Comparison of ENCODE assay signal across 3 cellular contexts in genomic region chr6:6836609-6837406, GRCh38.
TF ChIP-seq lines count a peak whose summit lies in the region.

No MANE protein-coding gene starts in this region.

TF ChIP-seq in HCT116, 20 proteins besides CTCF, POLR2A, EP300 and RAD21:
- TF ChIP-seq ZBTB33 (IDR thresholded peaks at IDR 0.05; ENCODE audit: extremely low read depth, insufficient replicate concordance, low read length) (no peak), EGR1 (IDR thresholded peaks at IDR 0.05; ENCODE audit: low read depth) (no peak), EZH2phosphoT487 (IDR thresholded peaks at IDR 0.05; ENCODE audit: borderline replicate concordance) (no peak)

TF ChIP-seq in K562, 482 proteins besides CTCF, POLR2A, EP300 and RAD21:
- TF ChIP-seq HNRNPK (IDR thresholded peaks at IDR 0.05; ENCODE audit: low read depth, low read length, poor library complexity, severe bottlenecking) (peak; percentile 95), PCBP1 (IDR thresholded peaks at IDR 0.05; ENCODE audit: low read depth, low read length, poor library complexity, severe bottlenecking) (peak; percentile 74), E2F3 (CRISPR knock-in tag; IDR thresholded peaks at IDR 0.05) (no peak), PHF21A (IDR thresholded peaks at IDR 0.05; ENCODE audit: borderline replicate concordance, low read depth) (no peak), PCBP2 (IDR thresholded peaks at IDR 0.05; ENCODE audit: low read depth, low read length, poor library complexity, severe bottlenecking) (peak; percentile 98), OTX1 (CRISPR knock-in tag; IDR thresholded peaks at IDR 0.05) (no peak)

TF ChIP-seq in SK-N-SH treated with all-trans-retinoic acid at 6 μM for 48 hours, 23 proteins besides CTCF, POLR2A, EP300 and RAD21:
- TF ChIP-seq ARNTL (CRISPR knock-in tag; IDR thresholded peaks at IDR 0.05; ENCODE audit: borderline replicate concordance, low read depth) = no peak
- no peak for TF ChIP-seq CSDC2 (CRISPR knock-in tag; IDR thresholded peaks at IDR 0.05)
- TF ChIP-seq RARB (CRISPR knock-in tag; IDR thresholded peaks at IDR 0.05) = no peak
- TF ChIP-seq PPARA (CRISPR knock-in tag; IDR thresholded peaks at IDR 0.05; ENCODE audit: borderline replicate concordance) = no peak
- TF ChIP-seq GLIS3 (CRISPR knock-in tag; IDR thresholded peaks at IDR 0.05) = no peak
- TF ChIP-seq SNAI2 (CRISPR knock-in tag; IDR thresholded peaks at IDR 0.05) = no peak
- TF ChIP-seq ZFP3 (CRISPR knock-in tag; IDR thresholded peaks at IDR 0.05) = no peak
- TF ChIP-seq BACH2 (CRISPR knock-in tag; IDR thresholded peaks at IDR 0.05; ENCODE audit: borderline replicate concordance) = no peak
- TF ChIP-seq ZNF70 (CRISPR knock-in tag; IDR thresholded peaks at IDR 0.05) = no peak
- no peak for TF ChIP-seq POU6F1 (CRISPR knock-in tag; IDR thresholded peaks at IDR 0.05; ENCODE audit: borderline replicate concordance, low read depth)
- TF ChIP-seq ISL1 (CRISPR knock-in tag; IDR thresholded peaks at IDR 0.05) = no peak
- TF ChIP-seq ZC3H10 (CRISPR knock-in tag; IDR thresholded peaks at IDR 0.05) = no peak
- TF ChIP-seq TSHZ2 (CRISPR knock-in tag; IDR thresholded peaks at IDR 0.05) = no peak
- TF ChIP-seq ZFP30 (CRISPR knock-in tag; IDR thresholded peaks at IDR 0.05) = no peak
- TF ChIP-seq ESRRG (CRISPR knock-in tag; IDR thresholded peaks at IDR 0.05) = no peak
- TF ChIP-seq CSRNP3 (CRISPR knock-in tag; IDR thresholded peaks at IDR 0.05) = no peak
- no peak for TF ChIP-seq TOX (CRISPR knock-in tag; IDR thresholded peaks at IDR 0.05; ENCODE audit: borderline replicate concordance)
- TF ChIP-seq PATZ1 (CRISPR knock-in tag; IDR thresholded peaks at IDR 0.05; ENCODE audit: borderline replicate concordance) = no peak
- no peak for TF ChIP-seq OSR1 (CRISPR knock-in tag; IDR thresholded peaks at IDR 0.05)
- no peak for TF ChIP-seq ZNF8 (CRISPR knock-in tag; IDR thresholded peaks at IDR 0.05)
TF ChIP-seq in SK-N-SH treated with all-trans-retinoic acid at 6 μM for 48 hours: peak in this region for 0.
